In the genomic region with DNA sequence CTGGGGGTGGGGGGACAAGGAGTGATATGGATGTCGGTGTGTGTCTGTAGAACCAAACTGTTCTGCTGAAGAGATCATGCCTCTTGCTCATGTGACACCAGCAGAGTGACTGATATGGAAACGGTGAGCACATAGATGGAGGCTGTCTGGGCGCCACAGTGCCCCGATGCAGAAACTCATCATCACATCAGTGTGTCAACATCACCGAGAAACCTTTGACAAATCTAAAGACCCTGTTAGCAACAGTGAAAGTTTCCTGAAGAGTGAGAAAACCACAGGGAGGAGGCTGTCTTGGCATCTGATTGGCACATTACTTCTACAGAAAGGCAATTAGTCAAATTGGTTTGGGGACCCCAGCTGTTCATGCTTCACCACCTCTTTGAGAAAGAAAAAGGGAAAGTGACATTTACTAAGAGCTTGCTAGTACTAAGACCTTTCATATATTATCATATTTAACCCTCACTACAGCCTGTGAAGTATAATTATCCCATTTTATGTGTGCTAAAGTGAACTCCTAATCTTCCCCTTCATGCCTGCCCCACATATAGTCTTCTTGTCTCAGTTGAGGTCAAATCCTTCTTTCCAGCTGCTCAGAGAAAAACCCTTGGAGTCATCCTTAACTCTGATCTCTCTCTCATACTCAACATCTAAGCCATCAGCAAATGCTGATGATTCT, we compare ENCODE assay signal across 8 cellular contexts.
DNase-seq lines count a peak whose midpoint lies in the region; ATAC-seq and TF ChIP-seq lines count a peak whose summit lies in the region.

No MANE protein-coding gene starts in this region.

- POLR2A ChIA-PET in HEK293T (lab: Yijun Ruan, JAX): no interaction called here

- no peaks in the 10 kb centered on the region for H3K9me3 Mint-ChIP-seq in memory B cell

- peak overlapping the region; percentile 30 for H3K27ac Mint-ChIP-seq in memory B cell

- no peaks in the 10 kb centered on the region for H3K36me3 Mint-ChIP-seq in memory B cell

- peaks cover 48% of the 10 kb centered on the region for H3K4me1 Mint-ChIP-seq in memory B cell

- DNase-seq in OCI-M1 (lab: John Stamatoyannopoulos, UW): peak; percentile 21
- DNase-seq in memory B cell (ENCODE audit: low spot score in 2 of 2): no peak
- no peak for DNase-seq in SHP77 treated with DMSO at 0.1 percent for 48 hours (lab: John Stamatoyannopoulos, UW)
- no peak for DNase-seq in UCSD-AML1 (lab: John Stamatoyannopoulos, UW; ENCODE audit: unreplicated experiment)
- no peak for DNase-seq in effector CD4-positive, alpha-beta T cell
- no peak for DNase-seq in HEK293T (ENCODE audit: extremely low spot score)

- H3K27me3 Mint-ChIP-seq in memory B cell: no peaks in the 10 kb centered on the region

- ATAC-seq in GM18511 (IDR thresholded peaks at IDR 0.05; ENCODE audit: unreplicated experiment) (peak; percentile 50), HG02610 (IDR thresholded peaks at IDR 0.05; ENCODE audit: unreplicated experiment) (peak; percentile 58), memory B cell (ENCODE audit: low read depth) (no peak)

- CTCF ChIA-PET in HEK293T (lab: Yijun Ruan, JAX): no interaction called here

- H3K4me3 Mint-ChIP-seq in memory B cell: peak overlapping the region; percentile 15

TF ChIP-seq in HEK293T, 16 proteins besides CTCF, POLR2A, EP300 and RAD21:
- TF ChIP-seq FOXK2 (IDR thresholded peaks at IDR 0.05): no peak
